8 cellular contexts compared by ENCODE assay signal in the genomic region with DNA sequence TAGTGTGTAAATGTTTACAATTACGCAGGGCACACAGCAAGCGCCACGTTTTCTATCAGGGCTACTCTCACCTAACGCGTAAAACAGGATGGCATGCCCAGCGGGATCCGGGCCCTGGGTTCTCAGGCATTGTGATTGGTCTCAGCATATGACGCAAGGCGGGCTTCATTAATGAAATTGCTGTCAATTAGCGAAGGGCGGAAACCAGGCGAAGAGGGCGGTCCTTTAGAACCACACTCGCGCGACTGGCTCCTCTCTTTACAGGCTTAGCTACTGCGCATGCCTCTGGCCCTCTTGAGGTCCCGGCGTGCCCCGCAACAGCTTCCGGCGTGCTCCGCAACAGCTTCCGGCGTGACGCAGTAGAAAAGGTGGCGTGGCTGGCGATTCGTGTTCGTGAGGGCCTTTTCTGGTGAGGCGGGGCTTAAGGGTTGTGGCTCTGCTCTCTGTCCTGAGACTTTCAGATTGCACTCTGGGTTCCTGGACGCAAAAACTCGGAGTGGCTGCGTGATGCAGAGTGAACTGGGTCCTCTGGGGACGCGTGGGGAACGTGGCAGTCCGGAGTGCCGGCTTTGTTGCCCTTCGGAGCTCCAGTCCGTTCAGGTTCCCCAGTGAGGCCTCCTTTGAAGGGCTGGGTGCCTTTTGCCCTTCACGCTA. TPM values are rescaled to one million over a fixed set of nuclear protein-coding genes. Genes with fewer than 3 reads are reported as not detected.
DNase-seq lines count a peak whose midpoint lies in the region; ATAC-seq and TF ChIP-seq lines count a peak whose summit lies in the region.

No MANE protein-coding gene starts in this region.

- no peaks in the 10 kb centered on the region for H3K27me3 ChIP-seq in foreskin keratinocyte
- no peaks in the 10 kb centered on the region for H3K27me3 ChIP-seq in thyroid gland

- TF ChIP-seq CTCF in foreskin keratinocyte (conservative IDR thresholded peaks at IDR 0.05), result no peak
- TF ChIP-seq CTCF in thyroid gland (IDR thresholded peaks at IDR 0.05), result no peak

- H3K4me1 ChIP-seq in foreskin keratinocyte (no peaks in the 10 kb centered on the region), thyroid gland (no peaks in the 10 kb centered on the region)

- H3K27ac ChIP-seq in foreskin keratinocyte (peak overlapping the region; percentile 16), thyroid gland (peak overlapping the region; percentile 27 to 63 (median 56))

- peak; percentile 85 for ATAC-seq in HG03135 (IDR thresholded peaks at IDR 0.05; ENCODE audit: unreplicated experiment)
- peak; percentile 89 for ATAC-seq in foreskin keratinocyte

- peak in 1 of 2 donors; percentile 59 for TF ChIP-seq POLR2A in thyroid gland (IDR thresholded peaks at IDR 0.05)

- WGBS in thyroid gland, 2 donors, result 18 to 24% methylated on average over 31 to 40 of the region's 42 CpGs

- no peaks in the 10 kb centered on the region for H3K36me3 ChIP-seq in thyroid gland

- peak; percentile 93 for DNase-seq in ELR (ENCODE audit: low read depth)
- DNase-seq in RPMI7951 (ENCODE audit: low read depth), result peak; percentile 94
- peak; percentile 60 for DNase-seq in activated gamma-delta T cell (lab: John Stamatoyannopoulos, UW)
- peak; percentile 77 to 85 for DNase-seq in foreskin keratinocyte
- DNase-seq in pons (ENCODE audit: low spot score), result peak; percentile 94
- DNase-seq in thyroid gland, result peak; percentile 93 to 94
- DNase-seq in NCI-H82 (lab: John Stamatoyannopoulos, UW), result no peak

- intact Hi-C loops in thyroid gland (cut with DNase I), result no loop called here

- H3K4me3 ChIP-seq in thyroid gland (replicated peaks in 1 of 3), result peak overlapping the region in 2 of 3 donors; percentile 29 to 57

- no peaks in the 10 kb centered on the region for H3K9me3 ChIP-seq in thyroid gland

RNA-seq across cellular contexts. Expression of gene OR2C1, which starts 9.2 kb away (rescaled TPM):
- not detected in 2 replicates for total RNA-seq in RPMI7951 (2014; rRNA removed; shearing (Covaris generic))
- total RNA-seq in foreskin keratinocyte (0.07 TPM in 1 of 2 replicates, not detected in the other), thyroid gland (1 to 10 TPM in 2 of 4 donors, under 1 TPM in 1, not detected in 1; 0.68 to 2.0 (median 1.1) TPM)
- polyA plus RNA-seq in foreskin keratinocyte, result 0.06 TPM in 1 of 2 replicates, not detected in the other

RNA-seq across cellular contexts. Expression of gene ZSCAN32, which starts 35.9 kb away (rescaled TPM):
- total RNA-seq in RPMI7951 (2014; rRNA removed; shearing (Covaris generic)), result 6.7 and 8.1 TPM in 2 replicates
- total RNA-seq in foreskin keratinocyte, result 12.8 and 13.9 TPM in 2 replicates
- 7.5 and 7.7 TPM in 2 replicates for polyA plus RNA-seq in foreskin keratinocyte
- 10 to 100 TPM; 12.0 to 20.2 (median 15.4) TPM for total RNA-seq in thyroid gland

RNA-seq across cellular contexts. Expression of gene ZNF174, which starts 36.1 kb away (rescaled TPM):
- 4.9 and 7.9 TPM in 2 replicates for total RNA-seq in RPMI7951 (2014; rRNA removed; shearing (Covaris generic))
- total RNA-seq in foreskin keratinocyte, result 6.7 and 7.3 TPM in 2 replicates
- 5.6 and 6.3 TPM in 2 replicates for polyA plus RNA-seq in foreskin keratinocyte
- 10 to 100 TPM; 12.1 to 16.7 (median 16.1) TPM for total RNA-seq in thyroid gland

RNA-seq across cellular contexts. Expression of gene ZNF75A, which starts 59.6 kb away (rescaled TPM):
- total RNA-seq in RPMI7951 (2014; rRNA removed; shearing (Covaris generic)), result 15.3 and 16.0 TPM in 2 replicates
- 17.0 and 17.7 TPM in 2 replicates for total RNA-seq in foreskin keratinocyte
- 6.6 and 6.7 TPM in 2 replicates for polyA plus RNA-seq in foreskin keratinocyte
- 10 to 100 TPM; 36.5 to 61.5 (median 45.7) TPM for total RNA-seq in thyroid gland

RNA-seq across cellular contexts. Expression of gene TIGD7, which starts 59.7 kb away (rescaled TPM):
- total RNA-seq in RPMI7951 (2014; rRNA removed; shearing (Covaris generic)), result 4.4 and 5.0 TPM in 2 replicates
- 1.2 TPM in 2 replicates for total RNA-seq in foreskin keratinocyte
- polyA plus RNA-seq in foreskin keratinocyte, result 0.37 and 0.64 TPM in 2 replicates
- 10 to 100 TPM in 3 of 4 donors, 1 to 10 TPM in 1; 8.6 to 16.2 (median 12.7) TPM for total RNA-seq in thyroid gland
